ENCODE assay signal across 22 cellular contexts in the genomic region with DNA sequence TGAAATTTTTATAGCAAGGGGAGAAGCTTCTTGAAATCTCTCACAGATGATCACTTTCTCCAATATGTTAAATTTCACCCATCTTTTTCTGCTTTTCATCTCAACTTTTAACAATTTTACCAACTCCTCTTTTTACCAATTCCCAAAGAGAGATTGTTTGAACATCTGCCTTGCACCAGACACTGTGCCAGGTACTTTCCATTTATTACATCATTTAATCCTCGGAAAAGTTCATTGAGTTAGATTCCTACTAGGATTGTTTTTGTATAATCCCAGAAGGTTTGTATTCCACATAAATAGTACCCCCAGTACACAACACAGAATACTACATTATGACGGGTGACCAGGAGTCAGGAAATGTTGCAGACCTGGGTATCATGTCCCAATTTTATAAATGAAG.
DNase-seq lines count a peak whose midpoint lies in the region; ATAC-seq, FAIRE-seq and TF ChIP-seq lines count a peak whose summit lies in the region.
"Had no signal": no experiment of that assay in that cellular context is flagged by ENCODE, and none has a peak within 500 bp of the region (broad histone marks: within the 10 kb centered on the region; RNA-seq: fewer than 3 reads in every experiment).

No MANE protein-coding gene starts in this region.

- H3K27ac Mint-ChIP-seq in natural killer cell treated with Interleukin-12 subunit alpha and Interleukin-12 subunit beta and Interleukin-15 and Interleukin-18, amount 100 ng/mL, for 72 hours = peak overlapping the region; percentile 92 to 96
- H3K27ac Mint-ChIP-seq: B cell; CD4-positive, CD25-positive, alpha-beta regulatory T cell; CD8-positive, alpha-beta T cell had no signal

- peaks cover 0 to 9% of the 10 kb centered on the region in 2 donors for H3K9me3 ChIP-seq in uterus
- peaks cover 0 to 26% (median 17%) of the 10 kb centered on the region in 8 donors for H3K9me3 ChIP-seq in spleen

- peaks cover 8% of the 10 kb centered on the region for H3K9me3 Mint-ChIP-seq in natural killer cell treated with Interleukin-12 subunit alpha and Interleukin-12 subunit beta and Interleukin-15 and Interleukin-18, amount 100 ng/mL, for 72 hours

- no peak for ATAC-seq in natural killer cell treated with Interleukin-12 subunit alpha and Interleukin-12 subunit beta and Interleukin-15 and Interleukin-18, amount 100 ng/mL, for 72 hours
- ATAC-seq in HG03175 (IDR thresholded peaks at IDR 0.05; ENCODE audit: unreplicated experiment) = no peak
- ATAC-seq: CD8-positive, alpha-beta T cell; GM12878; HCT116 had no signal

- intact Hi-C loops in uterus (cut with DNase I; ENCODE audit: low total_unique reads) = no loop called here
- intact Hi-C loops in spleen (cut with DNase I; ENCODE audit: low total_unique reads) = no loop called here

- H3K27me3 ChIP-seq in uterus (no peaks in the 10 kb centered on the region), spleen (replicated peaks in 1 of 7) (no peaks in the 10 kb centered on the region)
- H3K27me3 ChIP-seq: BLaER1 had no signal

- peak overlapping the region; percentile 1 for H3K4me3 Mint-ChIP-seq in natural killer cell treated with Interleukin-12 subunit alpha and Interleukin-12 subunit beta and Interleukin-15 and Interleukin-18, amount 100 ng/mL, for 72 hours
- H3K4me3 Mint-ChIP-seq: B cell; CD4-positive, CD25-positive, alpha-beta regulatory T cell; CD8-positive, alpha-beta T cell had no signal

- TF ChIP-seq CTCF in fibroblast of the aortic adventitia (IDR thresholded peaks at IDR 0.05; ENCODE audit: insufficient read depth, low read length) = no peak
- no peak for TF ChIP-seq CTCF in uterus (IDR thresholded peaks at IDR 0.05)
- TF ChIP-seq CTCF in spleen (IDR thresholded peaks at IDR 0.05 in 8 of 11, conservative IDR thresholded peaks at IDR 0.05 in 3 of 11) = no peak

- H3K27ac ChIP-seq in uterus = peak overlapping the region; percentile 53 to 67
- H3K27ac ChIP-seq in spleen = no peak overlapping the region
- H3K27ac ChIP-seq: BLaER1, C4-2B, GM23248 had no signal

- FAIRE-seq in endometrium (lab: Jason Lieb, UNC) = peak; percentile 50
- FAIRE-seq: G401.6, GM12878, GM19239, H1 had no signal

- DNase-seq in fibroblast of the aortic adventitia (ENCODE audit: low read depth) = peak; percentile 46
- no peak for DNase-seq in natural killer cell treated with Interleukin-12 subunit alpha and Interleukin-12 subunit beta and Interleukin-15 and Interleukin-18, amount 100 ng/mL, for 72 hours (ENCODE audit: low spot score)
- no peak for DNase-seq in uterus
- no peak for DNase-seq in GM03348 (ENCODE audit: low spot score)
- DNase-seq in spleen = no peak
- DNase-seq: Caco-2; CD4-positive, CD25-positive, alpha-beta regulatory T cell; CD8-positive, alpha-beta T cell; DMS153; DND-41; GM23248; H7 had no signal

- no peaks in the 10 kb centered on the region for H3K4me1 ChIP-seq in uterus
- H3K4me1 ChIP-seq in spleen = no peaks in the 10 kb centered on the region
- H3K4me1 ChIP-seq: BLaER1, Caco-2 had no signal

- TF ChIP-seq POLR2A in uterus (IDR thresholded peaks at IDR 0.05) = no peak
- no peak for TF ChIP-seq POLR2A in spleen (IDR thresholded peaks at IDR 0.05)

- H3K36me3 Mint-ChIP-seq in natural killer cell treated with Interleukin-12 subunit alpha and Interleukin-12 subunit beta and Interleukin-15 and Interleukin-18, amount 100 ng/mL, for 72 hours = peaks cover 66% of the 10 kb centered on the region
- H3K36me3 Mint-ChIP-seq: CD4-positive, CD25-positive, alpha-beta regulatory T cell; CD8-positive, alpha-beta T cell had no signal

- no peaks in the 10 kb centered on the region for H3K36me3 ChIP-seq in uterus
- H3K36me3 ChIP-seq in spleen = no peaks in the 10 kb centered on the region
- H3K36me3 ChIP-seq: BLaER1 had no signal

- WGBS in spleen, 5 donors = 38 to 68% (median 44%) methylated on average over 2 of the region's 2 CpGs

- H3K4me3 ChIP-seq in fibroblast of the aortic adventitia (ENCODE audit: low read depth, low read length) (no peak overlapping the region), uterus (no peak overlapping the region), spleen (no peak overlapping the region)
- H3K4me3 ChIP-seq: BLaER1, GM12878, GM23248 had no signal

- H3K27me3 Mint-ChIP-seq in natural killer cell treated with Interleukin-12 subunit alpha and Interleukin-12 subunit beta and Interleukin-15 and Interleukin-18, amount 100 ng/mL, for 72 hours = no peaks in the 10 kb centered on the region
- H3K27me3 Mint-ChIP-seq: B cell; CD4-positive, CD25-positive, alpha-beta regulatory T cell had no signal

- peaks cover 61 to 70% of the 10 kb centered on the region in 2 donors for H3K4me1 Mint-ChIP-seq in natural killer cell treated with Interleukin-12 subunit alpha and Interleukin-12 subunit beta and Interleukin-15 and Interleukin-18, amount 100 ng/mL, for 72 hours (ENCODE audit: low read depth in 2 of 2)
- H3K4me1 Mint-ChIP-seq: B cell; CD4-positive, CD25-positive, alpha-beta regulatory T cell had no signal

Comparison
In these comparisons a context has a peak if more than half of its experiments do, and no peak if none do; other contexts are left out.
1. H3K27ac ChIP-seq: peak in uterus (2 of 2); none in spleen (0 of 8).